8 cellular contexts compared by ENCODE assay signal in genomic region chr1:236795757-236796719, GRCh38. TPM values are rescaled to one million over a fixed set of nuclear protein-coding genes. Genes with fewer than 3 reads are reported as not detected.
A peak's percentile ranks its signal among the peaks of the same experiment; 100 is the strongest.
DNase-seq lines count a peak whose midpoint lies in the region; ATAC-seq and TF ChIP-seq lines count a peak whose summit lies in the region.

No MANE protein-coding gene starts in this region.

- peaks cover 52% of the 10 kb centered on the region for H3K79me2 ChIP-seq in ACC112 (ENCODE audit: control insufficient read depth, insufficient read depth, low read length, unreplicated experiment)

- H3K27me3 Mint-ChIP-seq in immature natural killer cell (ENCODE audit: low read depth in 3 of 3), result peaks cover 6 to 12% (median 10%) of the 10 kb centered on the region in 3 donors

- no peak for TF ChIP-seq CTCF in astrocyte of the cerebellum (IDR thresholded peaks at IDR 0.05; ENCODE audit: low read depth, low read length, missing control alignments)

- peak overlapping the region; percentile 89 for H2AFZ ChIP-seq in ACC112 (ENCODE audit: low read length, unreplicated experiment)

- peak; percentile 43 for ATAC-seq in GM18511 (IDR thresholded peaks at IDR 0.05; ENCODE audit: unreplicated experiment)
- ATAC-seq in HG03039 (IDR thresholded peaks at IDR 0.05; ENCODE audit: unreplicated experiment), result peak; percentile 30

- no peaks in the 10 kb centered on the region for H3K9me3 Mint-ChIP-seq in immature natural killer cell

- H3K4me3 ChIP-seq in ACC112 (ENCODE audit: low read depth, low read length) (peak overlapping the region; percentile 86), astrocyte of the cerebellum (ENCODE audit: low read depth, low read length) (peak overlapping the region; percentile 98)

- peaks cover 26 to 37% of the 10 kb centered on the region in 2 donors for H3K4me1 Mint-ChIP-seq in immature natural killer cell

- H3K4me1 ChIP-seq in ACC112 (ENCODE audit: control insufficient read depth, insufficient read depth, low read length, unreplicated experiment), result peaks cover 6% of the 10 kb centered on the region

- H3K36me3 ChIP-seq in ACC112 (ENCODE audit: insufficient read depth, low read length), result no peaks in the 10 kb centered on the region

- in situ Hi-C loops in astrocyte of the cerebellum (cut with HindIII; ENCODE audit: low sequenced_read_pairs), result no loop called here

- H3K27ac Mint-ChIP-seq in immature natural killer cell, result peak overlapping the region; percentile 91 to 97 (median 94)

- peaks cover 7% of the 10 kb centered on the region; the same call in 1 of the 2 replicates for H3K27me3 ChIP-seq in ACC112 (ENCODE audit: insufficient read depth, low read length)

- peak overlapping the region; percentile 68 for H3K27ac ChIP-seq in ACC112 (ENCODE audit: low read depth, low read length)

- peak overlapping the region; percentile 89 to 95 (median 93) for H3K4me3 Mint-ChIP-seq in immature natural killer cell

- DNase-seq in OCI-M1 (lab: John Stamatoyannopoulos, UW) (peak; percentile 74), astrocyte of the cerebellum (ENCODE audit: low read depth) (peak; percentile 16), immature natural killer cell (no peak), OCI-M2 (lab: John Stamatoyannopoulos, UW; ENCODE audit: unreplicated experiment) (no peak)
- DNase-seq in stimulated activated CD4-positive, alpha-beta T cell treated with anti-CD3 and anti-CD28 coated beads, Interleukin-2, amount 100 ng/mL, for 4 hours (ENCODE audit: low read depth), result peak; percentile 52

- no peaks in the 10 kb centered on the region for H3K36me3 Mint-ChIP-seq in immature natural killer cell

RNA-seq across cellular contexts. Expression of gene MTR, which starts 0.9 kb away (rescaled TPM):
- 10 to 100 TPM in 1 of 3 donors, 1 to 10 TPM in 2; 5.0 to 15.3 (median 6.5) TPM for polyA plus RNA-seq in immature natural killer cell

Comparison
In these comparisons a context has a peak if more than half of its experiments do, and no peak if none do; other contexts are left out.
1. DNase-seq: peak in OCI-M1 (single experiment), astrocyte of the cerebellum (single experiment) and stimulated activated CD4-positive, alpha-beta T cell treated with anti-CD3 and anti-CD28 coated beads, Interleukin-2, amount 100 ng/mL, for 4 hours (single experiment); none in immature natural killer cell (0 of 3) and OCI-M2 (single experiment).